ENCODE assay signal across 9 cellular contexts in the genomic region with DNA sequence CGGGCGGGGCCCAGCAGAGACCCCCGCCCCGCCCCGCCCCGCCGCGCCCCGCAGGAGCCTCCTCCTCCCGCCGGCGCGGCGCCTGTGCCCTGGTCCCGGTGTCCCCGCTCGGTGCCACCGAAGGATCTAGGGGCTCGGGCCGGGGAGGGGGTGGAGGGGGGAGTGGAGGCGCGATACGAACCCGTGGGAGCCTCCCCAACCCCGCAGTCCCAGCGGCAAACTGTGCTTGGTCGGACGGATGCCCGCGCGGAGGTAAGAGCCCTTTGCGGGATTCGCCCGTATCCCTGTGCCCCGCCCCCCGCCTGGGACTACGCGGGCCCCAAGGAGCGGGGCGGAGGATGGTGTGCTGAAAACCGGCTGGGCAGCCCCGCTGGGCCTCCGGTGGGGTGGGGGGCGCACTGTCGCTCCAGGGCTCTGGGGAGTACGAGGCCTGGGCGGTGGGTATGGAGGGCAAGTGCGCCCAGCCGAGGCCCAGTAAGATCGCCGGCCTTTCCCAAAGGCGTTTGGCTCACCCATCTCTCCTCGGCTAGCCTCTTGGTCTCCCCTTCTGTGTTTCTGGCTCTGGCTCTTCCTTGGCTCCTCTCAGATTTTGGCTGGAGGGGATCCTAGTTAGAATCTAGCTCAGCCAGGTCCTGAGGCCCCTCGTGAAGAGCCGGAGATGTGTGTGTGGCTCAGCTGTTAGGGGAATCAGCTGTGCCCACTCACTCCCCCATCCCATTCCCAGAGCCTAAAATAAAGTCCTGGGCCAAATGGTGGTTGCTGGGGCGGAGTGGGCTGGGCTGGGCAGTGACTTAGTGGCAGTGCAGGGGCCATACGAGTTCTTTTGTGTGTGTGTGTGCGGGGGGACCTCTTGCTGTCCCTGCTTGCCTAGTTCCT.
DNase-seq lines count a peak whose midpoint lies in the region; ATAC-seq and TF ChIP-seq lines count a peak whose summit lies in the region.
"Had no signal": no experiment of that assay in that cellular context is flagged by ENCODE, and none has a peak within 500 bp of the region (broad histone marks: within the 10 kb centered on the region; RNA-seq: fewer than 3 reads in every experiment).

No MANE protein-coding gene starts in this region.

- H3K4me3 ChIP-seq in GM06990 (replicated peaks; ENCODE audit: low read depth, low read length): peak overlapping the region; percentile 70
- H3K4me3 ChIP-seq in OCI-LY7 (ENCODE audit: low read depth, low read length, poor library complexity, severe bottlenecking): no peak overlapping the region
- peak overlapping the region; percentile 3 to 46 for H3K4me3 ChIP-seq in right atrium auricular region

- H3K79me2 ChIP-seq in OCI-LY7 (ENCODE audit: insufficient read depth, low read depth, low read length): no peaks in the 10 kb centered on the region

- H3K36me3 ChIP-seq in GM06990 (ENCODE audit: control insufficient read depth, insufficient read depth, low read length) (no peaks in the 10 kb centered on the region), OCI-LY7 (ENCODE audit: insufficient read depth, low read length) (no peaks in the 10 kb centered on the region), right atrium auricular region (no peaks in the 10 kb centered on the region)

- H3K9me3 ChIP-seq in OCI-LY7 (ENCODE audit: low read length): no peaks in the 10 kb centered on the region
- no peaks in the 10 kb centered on the region for H3K9me3 ChIP-seq in right atrium auricular region

- no peaks in the 10 kb centered on the region for H3K9me2 ChIP-seq in OCI-LY7 (ENCODE audit: insufficient read depth, low read length)

- H3K27me3 ChIP-seq in GM06990 (replicated peaks; ENCODE audit: control insufficient read depth, insufficient read depth, low read length): no peaks in the 10 kb centered on the region
- peaks cover 20 to 50% of the 10 kb centered on the region in 2 donors for H3K27me3 ChIP-seq in right atrium auricular region

- TF ChIP-seq CTCF in GM06990 (IDR thresholded peaks at IDR 0.05; ENCODE audit: insufficient read depth, low read length, poor library complexity, severe bottlenecking) (no peak), OCI-LY7 (conservative IDR thresholded peaks at IDR 0.05; ENCODE audit: low read length) (no peak), right atrium auricular region (IDR thresholded peaks at IDR 0.05) (no peak)

- no TSS peak for BruUV-seq in OCI-LY7 (replicated peaks; lab: Mats Ljungman, UMichigan)

- no peaks in the 10 kb centered on the region for H3K4me1 ChIP-seq in OCI-LY7 (ENCODE audit: insufficient read depth, low read length, poor library complexity, severe bottlenecking)
- peaks cover 0 to 18% of the 10 kb centered on the region in 2 donors for H3K4me1 ChIP-seq in right atrium auricular region

- H3K27ac ChIP-seq in OCI-LY7 (ENCODE audit: low read depth, low read length, poor library complexity, severe bottlenecking): no peak overlapping the region
- H3K27ac ChIP-seq in right atrium auricular region: no peak overlapping the region
- H3K27ac ChIP-seq: HL-60 had no signal

- POLR2A ChIA-PET in OCI-LY7 (lab: Charles Lee): interaction anchor here (1.1 kb wide), 1 partner anchor 41 kb away, joined by 3 read pairs; no protein-coding TSS in a partner anchor

- intact Hi-C loops in OCI-LY7 (cut with micrococcal nuclease; ENCODE audit: unreplicated experiment): no loop called here

- no peak for DNase-seq in GM06990 (ENCODE audit: extremely low read depth, insufficient read length)
- DNase-seq in OCI-LY7 (ENCODE audit: low spot score): no peak
- DNase-seq in right atrium auricular region (ENCODE audit: low spot score): no peak
- no peak for DNase-seq in germinal center (ENCODE audit: low spot score)
- no peak for DNase-seq in hippocampal formation (lab: John Stamatoyannopoulos, UW)
- no peak for DNase-seq in left lobe of liver (ENCODE audit: low spot score)
- no peak for DNase-seq in GM19238 (ENCODE audit: insufficient read length, low spot score)

- H4K20me1 ChIP-seq in OCI-LY7 (ENCODE audit: insufficient read depth, low read length): no peaks in the 10 kb centered on the region

- CTCF ChIA-PET in OCI-LY7 (lab: Charles Lee; ENCODE audit: unreplicated experiment): interaction anchor here (0.5 kb wide), 1 partner anchor 42 kb away, joined by 3 read pairs; no protein-coding TSS in a partner anchor

- peak overlapping the region; percentile 9; the same call in 1 of the 2 replicates for H3K4me2 ChIP-seq in OCI-LY7 (ENCODE audit: low read length)

- H2AFZ ChIP-seq in OCI-LY7 (ENCODE audit: low read length): no peak overlapping the region

- ATAC-seq in GM21737 (IDR thresholded peaks at IDR 0.05; ENCODE audit: unreplicated experiment): peak; percentile 22
- no peak for ATAC-seq in left lobe of liver
